Comparison of ENCODE assay signal across 9 cellular contexts in the genomic region with DNA sequence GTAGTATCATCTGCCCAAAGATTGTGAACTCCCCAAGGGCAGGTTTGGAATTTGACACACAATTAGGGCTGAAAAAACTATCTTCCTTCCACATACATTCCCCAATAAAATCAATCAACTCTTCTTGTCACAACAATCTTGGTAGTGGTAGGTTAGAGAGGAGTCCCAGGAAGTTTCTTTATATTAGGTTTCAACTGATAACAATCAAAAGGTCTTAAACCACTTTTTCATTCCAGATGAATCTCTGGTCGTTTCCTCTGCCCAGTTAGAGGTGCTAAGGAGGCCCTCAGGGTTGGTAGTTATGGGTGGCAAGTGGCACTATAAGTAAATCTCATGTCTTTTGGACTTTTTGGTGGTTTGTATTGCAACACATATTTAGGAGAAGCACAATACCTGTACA. TPM values are rescaled to one million over a fixed set of nuclear protein-coding genes. Genes with fewer than 3 reads are reported as not detected.
A peak's percentile ranks its signal among the peaks of the same experiment; 100 is the strongest.
DNase-seq lines count a peak whose midpoint lies in the region; ATAC-seq and TF ChIP-seq lines count a peak whose summit lies in the region.
"Had no signal": no experiment of that assay in that cellular context is flagged by ENCODE, and none has a peak within 500 bp of the region (broad histone marks: within the 10 kb centered on the region; RNA-seq: fewer than 3 reads in every experiment).

No MANE protein-coding gene starts in this region.

- no peaks in the 10 kb centered on the region for H3K9me3 ChIP-seq in naive thymus-derived CD4-positive, alpha-beta T cell (ENCODE audit: control insufficient read depth in 2 of 3, low read length in 3 of 3)
- no peaks in the 10 kb centered on the region for H3K9me3 ChIP-seq in vagina

- H3K27me3 Mint-ChIP-seq in stimulated activated naive CD8-positive, alpha-beta T cell treated with anti-CD3 and anti-CD28 coated beads, Interleukin-15, Interleukin-2, amounts not matched to agents 100 ng/mL and 50 ng/mL, for 24 hours, result no peaks in the 10 kb centered on the region
- peaks cover 7% of the 10 kb centered on the region for H3K27me3 Mint-ChIP-seq in activated naive CD8-positive, alpha-beta T cell treated with anti-CD3 and anti-CD28 coated beads, Interleukin-2, amount 50 U/mL, for 24 hours
- H3K27me3 Mint-ChIP-seq in naive thymus-derived CD4-positive, alpha-beta T cell, result peaks cover 0 to 11% (median 0%) of the 10 kb centered on the region in 5 donors

- H3K27me3 ChIP-seq in naive thymus-derived CD4-positive, alpha-beta T cell (ENCODE audit: control insufficient read depth in 2 of 2, insufficient read depth in 2 of 2, low read length in 2 of 2), result no peaks in the 10 kb centered on the region
- H3K27me3 ChIP-seq in vagina, result no peaks in the 10 kb centered on the region

- H3K36me3 ChIP-seq in naive thymus-derived CD4-positive, alpha-beta T cell (ENCODE audit: control insufficient read depth in 2 of 3, insufficient read depth in 3 of 3, low read length in 3 of 3), result peaks cover 0 to 23% (median 8%) of the 10 kb centered on the region in 3 experiments
- H3K36me3 ChIP-seq in vagina, result peaks cover 0 to 17% of the 10 kb centered on the region in 2 donors

- no peaks in the 10 kb centered on the region for H3K9me3 Mint-ChIP-seq in stimulated activated naive CD8-positive, alpha-beta T cell treated with anti-CD3 and anti-CD28 coated beads, Interleukin-15, Interleukin-2, amounts not matched to agents 100 ng/mL and 50 ng/mL, for 24 hours
- no peaks in the 10 kb centered on the region for H3K9me3 Mint-ChIP-seq in activated naive CD8-positive, alpha-beta T cell treated with anti-CD3 and anti-CD28 coated beads, Interleukin-2, amount 50 U/mL, for 24 hours
- H3K9me3 Mint-ChIP-seq in naive thymus-derived CD4-positive, alpha-beta T cell, result peaks cover 0 to 15% (median 0%) of the 10 kb centered on the region in 11 donors

- POLR2A ChIA-PET in naive thymus-derived CD4-positive, alpha-beta T cell (lab: Charles Lee), result interaction anchor here (0.6 to 1.9 kb wide), 4 partner anchors 8 to 165 kb away, joined by 3 to 8 read pairs (median 3); no protein-coding TSS in a partner anchor

- no peak for TF ChIP-seq POLR2A in vagina (IDR thresholded peaks at IDR 0.05)

- peaks cover 66% of the 10 kb centered on the region for H3K4me1 Mint-ChIP-seq in stimulated activated naive CD8-positive, alpha-beta T cell treated with anti-CD3 and anti-CD28 coated beads, Interleukin-15, Interleukin-2, amounts not matched to agents 100 ng/mL and 50 ng/mL, for 24 hours (ENCODE audit: low read depth)
- H3K4me1 Mint-ChIP-seq in activated naive CD8-positive, alpha-beta T cell treated with anti-CD3 and anti-CD28 coated beads, Interleukin-2, amount 50 U/mL, for 24 hours, result peaks cover 61% of the 10 kb centered on the region
- peaks cover 28 to 63% (median 50%) of the 10 kb centered on the region in 7 donors for H3K4me1 Mint-ChIP-seq in naive thymus-derived CD4-positive, alpha-beta T cell

- H3K27ac Mint-ChIP-seq in stimulated activated naive CD8-positive, alpha-beta T cell treated with anti-CD3 and anti-CD28 coated beads, Interleukin-15, Interleukin-2, amounts not matched to agents 100 ng/mL and 50 ng/mL, for 24 hours, result peak overlapping the region; percentile 97
- H3K27ac Mint-ChIP-seq in activated naive CD8-positive, alpha-beta T cell treated with anti-CD3 and anti-CD28 coated beads, Interleukin-2, amount 50 U/mL, for 24 hours, result peak overlapping the region; percentile 95
- peak overlapping the region; percentile 91 to 100 (median 96) for H3K27ac Mint-ChIP-seq in naive thymus-derived CD4-positive, alpha-beta T cell

- peak overlapping the region; percentile 87 for H3K4me3 ChIP-seq in naive thymus-derived CD4-positive, alpha-beta T cell (ENCODE audit: low read length)
- peak overlapping the region in 1 of 2 donors; percentile 76 for H3K4me3 ChIP-seq in vagina

- no peak for DNase-seq in stimulated activated naive CD8-positive, alpha-beta T cell treated with anti-CD3 and anti-CD28 coated beads, Interleukin-15, Interleukin-2, amounts not matched to agents 100 U/mL and 50 U/mL, for 24 hours
- DNase-seq in activated naive CD8-positive, alpha-beta T cell treated with anti-CD3 and anti-CD28 coated beads, Interleukin-2, amount 50 U/mL, for 24 hours, result no peak
- DNase-seq in naive thymus-derived CD4-positive, alpha-beta T cell, result no peak
- DNase-seq in vagina (ENCODE audit: extremely low spot score in 2 of 2) (no peak), AML-193 (lab: John Stamatoyannopoulos, UW) (no peak), DMS79 treated with DMSO at 0.1 percent for 48 hours (lab: John Stamatoyannopoulos, UW) (no peak)
- DNase-seq: NCI-H1092 treated with DMSO at 0.1 percent for 48 hours had no signal

- peak overlapping the region; percentile 89 for H3K27ac ChIP-seq in naive thymus-derived CD4-positive, alpha-beta T cell (ENCODE audit: low read depth, low read length)
- peak overlapping the region; percentile 99 for H3K27ac ChIP-seq in vagina

- CTCF ChIA-PET in naive thymus-derived CD4-positive, alpha-beta T cell (lab: Charles Lee), result no interaction called here

- intact Hi-C loops in naive thymus-derived CD4-positive, alpha-beta T cell (cut with micrococcal nuclease), result loop anchor here (5.0 to 10.0 kb wide), 5 partner anchors 213 to 1333 kb away; a partner anchor contains a TSS
- intact Hi-C loops in vagina (cut with DNase I), result loop anchor here (5.0 kb wide), 2 partner anchors 288 to 647 kb away; a partner anchor contains a TSS

- peak overlapping the region; percentile 95 for H3K4me3 Mint-ChIP-seq in stimulated activated naive CD8-positive, alpha-beta T cell treated with anti-CD3 and anti-CD28 coated beads, Interleukin-15, Interleukin-2, amounts not matched to agents 100 ng/mL and 50 ng/mL, for 24 hours
- H3K4me3 Mint-ChIP-seq in activated naive CD8-positive, alpha-beta T cell treated with anti-CD3 and anti-CD28 coated beads, Interleukin-2, amount 50 U/mL, for 24 hours, result peak overlapping the region; percentile 95
- H3K4me3 Mint-ChIP-seq in naive thymus-derived CD4-positive, alpha-beta T cell, result peak overlapping the region; percentile 79 to 99 (median 96)

- no peak for TF ChIP-seq CTCF in vagina (IDR thresholded peaks at IDR 0.05)

- no peak for ATAC-seq in stimulated activated naive CD8-positive, alpha-beta T cell treated with anti-CD3 and anti-CD28 coated beads, Interleukin-15, Interleukin-2, amounts not matched to agents 100 U/mL and 50 U/mL, for 24 hours
- ATAC-seq in activated naive CD8-positive, alpha-beta T cell treated with anti-CD3 and anti-CD28 coated beads, Interleukin-2, amount 50 U/mL, for 24 hours, result no peak
- no peak for ATAC-seq in naive thymus-derived CD4-positive, alpha-beta T cell
- no peak for ATAC-seq in GM21367 (IDR thresholded peaks at IDR 0.05; ENCODE audit: unreplicated experiment)

- H3K36me3 Mint-ChIP-seq in stimulated activated naive CD8-positive, alpha-beta T cell treated with anti-CD3 and anti-CD28 coated beads, Interleukin-15, Interleukin-2, amounts not matched to agents 100 ng/mL and 50 ng/mL, for 24 hours (ENCODE audit: low read depth), result peaks cover 28% of the 10 kb centered on the region
- peaks cover 27% of the 10 kb centered on the region for H3K36me3 Mint-ChIP-seq in activated naive CD8-positive, alpha-beta T cell treated with anti-CD3 and anti-CD28 coated beads, Interleukin-2, amount 50 U/mL, for 24 hours (ENCODE audit: low read depth)
- peaks cover 0 to 29% (median 16%) of the 10 kb centered on the region in 5 donors for H3K36me3 Mint-ChIP-seq in naive thymus-derived CD4-positive, alpha-beta T cell

- H3K4me1 ChIP-seq in naive thymus-derived CD4-positive, alpha-beta T cell (ENCODE audit: control insufficient read depth in 2 of 2, insufficient read depth in 2 of 2, low read length in 2 of 2), result peaks cover 24% of the 10 kb centered on the region in 2 donors
- H3K4me1 ChIP-seq in vagina, result peaks cover 26% of the 10 kb centered on the region

RNA-seq across cellular contexts. Expression of a gene that starts 1.7 kb away (rescaled TPM):
- total RNA-seq in naive thymus-derived CD4-positive, alpha-beta T cell, result 100 to 1,000 TPM; 157 to 269 (median 175) TPM
- 100 to 1,000 TPM in 1 of 2 donors, 10 to 100 TPM in 1; 61.5 to 122 TPM for polyA plus RNA-seq in naive thymus-derived CD4-positive, alpha-beta T cell
- 352 TPM for total RNA-seq in vagina
